ENCODE assay signal across 33 cellular contexts in the genomic region with DNA sequence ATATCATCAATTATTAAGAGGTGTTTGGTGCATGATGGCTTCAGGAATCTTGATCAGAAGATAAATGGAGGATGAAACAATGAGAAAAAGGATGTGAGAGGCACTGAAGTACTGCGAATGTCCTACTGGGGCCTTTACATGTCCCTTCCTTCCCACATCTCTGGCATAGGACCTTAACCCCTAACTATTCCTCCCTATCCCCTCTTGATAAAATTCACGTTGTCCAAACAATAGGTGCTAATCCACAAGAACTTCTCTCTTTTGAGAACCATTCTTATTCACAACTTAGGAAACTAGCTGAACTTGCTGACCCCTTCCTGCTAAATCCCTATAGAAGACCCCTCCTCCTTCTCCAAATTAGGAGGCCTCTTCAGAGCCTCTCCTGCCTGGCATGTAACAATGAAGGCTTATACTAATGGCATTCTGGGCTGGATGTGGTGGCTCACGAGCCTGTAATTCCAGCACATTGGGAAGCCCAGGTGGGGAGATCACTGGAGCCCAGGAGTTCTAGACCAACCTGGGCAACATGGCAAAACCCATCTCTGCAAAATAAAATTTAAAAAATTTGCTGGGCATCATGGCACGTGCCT.
"Had no signal": no experiment of that assay in that cellular context is flagged by ENCODE, and none has a peak within 500 bp of the region (broad histone marks: within the 10 kb centered on the region; RNA-seq: fewer than 3 reads in every experiment).

No MANE protein-coding gene starts in this region.

- FAIRE-seq: keratinocyte, pancreas had no signal

- H3K9me3 Mint-ChIP-seq: mesothelial cell of epicardium; stimulated activated naive B cell treated with anti-CD40 and anti-IgM and Interleukin-4, amounts not matched to agents 10 μg/mL and 1 μg/mL and 100 μg/mL, for 72 hours had no signal

- H3K4me1 ChIP-seq: lower lobe of right lung, pancreas, prostate gland, stomach, testis, thyroid gland, transverse colon, upper lobe of left lung, vagina had no signal

- H3K27me3 ChIP-seq: pancreas, stomach, testis, thyroid gland, transverse colon, upper lobe of left lung, vagina had no signal

- H3K27ac ChIP-seq: lower lobe of right lung, pancreas, prostate gland, skin epidermis, stomach, testis, thyroid gland, transverse colon, upper lobe of left lung, vagina had no signal

- H3K4me3 ChIP-seq: lower lobe of right lung, pancreas, prostate gland, skin epidermis, stomach, testis, thyroid gland, transverse colon, upper lobe of left lung, vagina had no signal

- ATAC-seq: left cardiac atrium; left lobe of liver; left ventricle myocardium superior; lower lobe of right lung; natural killer cell; pancreas; right cardiac atrium; sciatic nerve; stimulated activated naive B cell treated with anti-CD40 and anti-IgM and Interleukin-4, amounts not matched to agents 10 μg/mL and 1 μg/mL and 100 μg/mL, for 72 hours; stimulated activated naive CD8-positive, alpha-beta T cell treated with anti-CD3 and anti-CD28 coated beads, Interleukin-15, Interleukin-2, amounts not matched to agents 100 U/mL and 50 U/mL, for 24 hours had no signal

- H3K4me1 Mint-ChIP-seq: mesothelial cell of epicardium; naive B cell; natural killer cell; nephron progenitor cell; stimulated activated naive B cell treated with anti-CD40 and anti-IgM and Interleukin-4, amounts not matched to agents 10 μg/mL and 1 μg/mL and 100 μg/mL, for 72 hours had no signal

- H3K4me3 Mint-ChIP-seq: mesothelial cell of epicardium; naive B cell; natural killer cell; nephron progenitor cell; stimulated activated naive B cell treated with anti-CD40 and anti-IgM and Interleukin-4, amounts not matched to agents 10 μg/mL and 1 μg/mL and 100 μg/mL, for 72 hours had no signal

- H3K36me3 Mint-ChIP-seq: mesothelial cell of epicardium; naive B cell; natural killer cell; stimulated activated naive B cell treated with anti-CD40 and anti-IgM and Interleukin-4, amounts not matched to agents 10 μg/mL and 1 μg/mL and 100 μg/mL, for 72 hours had no signal

- H3K27ac Mint-ChIP-seq: mesothelial cell of epicardium; naive B cell; natural killer cell; nephron progenitor cell; stimulated activated naive B cell treated with anti-CD40 and anti-IgM and Interleukin-4, amounts not matched to agents 10 μg/mL and 1 μg/mL and 100 μg/mL, for 72 hours had no signal

- H3K36me3 ChIP-seq: lower lobe of right lung, pancreas, prostate gland, stomach, thyroid gland, transverse colon, upper lobe of left lung, vagina had no signal

- H3K9me3 ChIP-seq: lower lobe of right lung, pancreas, prostate gland, stomach, testis, thyroid gland, transverse colon, upper lobe of left lung, vagina had no signal

- DNase-seq: hippocampal formation; kidney glomerular epithelial cell; left cardiac atrium; left ventricle myocardium superior; lower lobe of right lung; mammary epithelial cell; mesenchymal stem cell; naive B cell; natural killer cell; nephron progenitor cell; nucleus accumbens; pancreas; posterior cingulate gyrus; retina; right cardiac atrium; stimulated activated CD4-positive, alpha-beta T cell treated with anti-CD3 and anti-CD28 coated beads, Interleukin-12 subunit alpha, Interleukin-12 subunit beta, amount 100 ng/mL, for 4 hours; stimulated activated CD4-positive, alpha-beta T cell treated with anti-CD3 and anti-CD28 coated beads, Interleukin-15, amount 100 ng/mL, for 24 hours; stimulated activated CD4-positive, alpha-beta T cell treated with anti-CD3 and anti-CD28 coated beads, Interleukin-2, amount 100 ng/mL, for 24 hours; stimulated activated CD4-positive, alpha-beta T cell treated with anti-CD3 and anti-CD28 coated beads, Interleukin-4, amount 100 ng/mL, for 1 hour; stimulated activated naive B cell treated with anti-CD40 and anti-IgM and Interleukin-4, amounts not matched to agents 10 μg/mL and 1 μg/mL and 100 μg/mL, for 72 hours; stimulated activated naive CD8-positive, alpha-beta T cell treated with anti-CD3 and anti-CD28 coated beads, Interleukin-15, Interleukin-2, amounts not matched to agents 100 U/mL and 50 U/mL, for 24 hours; stomach; testis; thyroid gland; transverse colon; upper lobe of left lung had no signal
